8 cellular contexts compared by ENCODE assay signal in genomic region chr12:1795785-1796514, GRCh38. TPM values are rescaled to one million over a fixed set of nuclear protein-coding genes. Genes with fewer than 3 reads are reported as not detected.
A peak's percentile ranks its signal among the peaks of the same experiment; 100 is the strongest.
DNase-seq lines count a peak whose midpoint lies in the region; ATAC-seq and TF ChIP-seq lines count a peak whose summit lies in the region.

No MANE protein-coding gene starts in this region.

- TF ChIP-seq CTCF in right lobe of liver (IDR thresholded peaks at IDR 0.05) = peak; percentile 99 to 100 (median 100)

- peak; percentile 75 for TF ChIP-seq POLR2A in right lobe of liver (IDR thresholded peaks at IDR 0.05)

- H3K27ac ChIP-seq in BLaER1 treated with 17β-estradiol and CSF1 and Interleukin-3, amounts not matched to agents 10 nM and 100 nM = peak overlapping the region; percentile 88 to 100 (median 97)
- H3K27ac ChIP-seq in right lobe of liver = peak overlapping the region; percentile 67 to 77 (median 70)

- H3K4me3 ChIP-seq in BLaER1 treated with 17β-estradiol and CSF1 and Interleukin-3, amounts not matched to agents 10 nM and 100 nM = peak overlapping the region; percentile 57 to 76 (median 63)
- H3K4me3 ChIP-seq in right lobe of liver = peak overlapping the region; percentile 62 to 81 (median 78)

- peaks cover 0 to 40% (median 16%) of the 10 kb centered on the region in 11 experiments; a peak in 14 of 22 replicates for H4K20me1 ChIP-seq in BLaER1 treated with 17β-estradiol and CSF1 and Interleukin-3, amounts not matched to agents 10 nM and 100 nM

- no peaks in the 10 kb centered on the region for H3K9me3 ChIP-seq in BLaER1 treated with 17β-estradiol and CSF1 and Interleukin-3, amounts not matched to agents 10 nM and 100 nM (replicated peaks in 1 of 11)
- no peaks in the 10 kb centered on the region for H3K9me3 ChIP-seq in right lobe of liver

- DNase-seq in NCI-H510A treated with DMSO at 0.1 percent for 48 hours (lab: John Stamatoyannopoulos, UW) = peak; percentile 70
- peak; percentile 93 for DNase-seq in activated CD4-positive, alpha-beta T cell treated with anti-CD3 and anti-CD28 coated beads, Interleukin-2, amount 50 U/mL, for 1 hour
- DNase-seq in dedifferentiated amniotic fluid mesenchymal stem cell (ENCODE audit: extremely low spot score) = peak; percentile 69
- peak; percentile 95 to 96 (median 95) for DNase-seq in right lobe of liver
- DNase-seq in stimulated activated CD4-positive, alpha-beta T cell treated with anti-CD3 and anti-CD28 coated beads, Interleukin-4, amount 100 ng/mL, for 4 hours = peak; percentile 94

- H3K4me2 ChIP-seq in BLaER1 treated with 17β-estradiol and CSF1 and Interleukin-3, amounts not matched to agents 10 nM and 100 nM = peak overlapping the region; percentile 95 to 99 (median 97)

- H3K36me3 ChIP-seq in BLaER1 treated with 17β-estradiol and CSF1 and Interleukin-3, amounts not matched to agents 10 nM and 100 nM = peaks cover 0 to 55% (median 33%) of the 10 kb centered on the region in 11 experiments; a peak in 17 of 22 replicates
- no peaks in the 10 kb centered on the region for H3K36me3 ChIP-seq in right lobe of liver

- H3K9ac ChIP-seq in BLaER1 treated with 17β-estradiol and CSF1 and Interleukin-3, amounts not matched to agents 10 nM and 100 nM = peak overlapping the region; percentile 85 to 94 (median 93)

- intact Hi-C loops in right lobe of liver (cut with DNase I) = loop anchor here in 1 of 2 donors (5.0 to 10.0 kb wide), 3 partner anchors 141 to 486 kb away; no protein-coding TSS in a partner anchor

- H3K4me1 ChIP-seq in BLaER1 treated with 17β-estradiol and CSF1 and Interleukin-3, amounts not matched to agents 10 nM and 100 nM = peaks cover 63 to 99% (median 96%) of the 10 kb centered on the region in 10 experiments
- peaks cover 0 to 11% (median 0%) of the 10 kb centered on the region in 4 donors for H3K4me1 ChIP-seq in right lobe of liver

- ATAC-seq in GM19035 (IDR thresholded peaks at IDR 0.05; ENCODE audit: unreplicated experiment) (peak; percentile 87), HG03280 (IDR thresholded peaks at IDR 0.05; ENCODE audit: unreplicated experiment) (peak; percentile 92), right lobe of liver (peak; percentile 89 to 95 (median 92))

- WGBS in right lobe of liver (ENCODE audit: insufficient coverage, low coverage, low lambda C conversion rate, missing lambda C conversion rate) = 1% methylated on average over 35 of the region's 45 CpGs

- H3K27me3 ChIP-seq in BLaER1 treated with 17β-estradiol and CSF1 and Interleukin-3, amounts not matched to agents 10 nM and 100 nM = no peaks in the 10 kb centered on the region
- no peaks in the 10 kb centered on the region for H3K27me3 ChIP-seq in right lobe of liver

RNA-seq across cellular contexts. Expression of gene LRTM2, which starts 24.4 kb away (rescaled TPM):
- not detected for total RNA-seq in right lobe of liver

Comparison
In these comparisons a context has a peak if more than half of its experiments do, and no peak if none do; other contexts are left out.
1. Peak in every context shown above with its lines: DNase-seq, ATAC-seq, H3K4me3 ChIP-seq and H3K27ac ChIP-seq.